Comparison of ENCODE assay signal across 8 cellular contexts in genomic region chrX:107776649-107777535, GRCh38.
DNase-seq lines count a peak whose midpoint lies in the region; ATAC-seq and TF ChIP-seq lines count a peak whose summit lies in the region.

No MANE protein-coding gene starts in this region.

- peak overlapping the region; percentile 69 for H3K4me3 ChIP-seq in coronary artery

- no peaks in the 10 kb centered on the region for H3K27me3 ChIP-seq in layer of hippocampus (ENCODE audit: control insufficient read depth, insufficient read depth, low read length)

- peak; percentile 75 for TF ChIP-seq CTCF in AG09319 (IDR thresholded peaks at IDR 0.05; ENCODE audit: low read depth, low read length)
- TF ChIP-seq CTCF in coronary artery (IDR thresholded peaks at IDR 0.05) = peak; percentile 56

- DNase-seq in AG09319 (ENCODE audit: extremely low read depth, low read depth) (peak; percentile 65), NCI-H446 (lab: John Stamatoyannopoulos, UW) (peak; percentile 52 to 84), coronary artery (ENCODE audit: low spot score) (peak; percentile 87)
- peak; percentile 55 to 71 for DNase-seq in activated CD4-positive, alpha-beta T cell treated with anti-CD3 and anti-CD28 coated beads for 24 hours (ENCODE audit: low read depth in 2 of 2)
- peak; percentile 53 to 66 (median 58) for DNase-seq in stimulated activated CD4-positive, alpha-beta T cell treated with anti-CD3 and anti-CD28 coated beads, Interleukin-1b, Interleukin-23, amount 100 ng/mL, for 24 hours (ENCODE audit: low read depth in 4 of 4, low spot score in 1 of 4)

- peak overlapping the region; percentile 88 to 91 for H3K27ac ChIP-seq in coronary artery
- peak overlapping the region; percentile 64 for H3K27ac ChIP-seq in layer of hippocampus (ENCODE audit: low read depth, low read length)

- ATAC-seq in GM18909 (IDR thresholded peaks at IDR 0.05; ENCODE audit: poor library complexity, unreplicated experiment) = peak; percentile 74
- peak; percentile 89 for ATAC-seq in HG03378 (IDR thresholded peaks at IDR 0.05; ENCODE audit: unreplicated experiment)

Comparison
In these comparisons a context has a peak if more than half of its experiments do, and no peak if none do; other contexts are left out.
1. Peak in every context shown above with its lines: DNase-seq, ATAC-seq, H3K4me3 ChIP-seq and H3K27ac ChIP-seq.